Comparison of ENCODE assay signal across 24 cellular contexts in the genomic region with DNA sequence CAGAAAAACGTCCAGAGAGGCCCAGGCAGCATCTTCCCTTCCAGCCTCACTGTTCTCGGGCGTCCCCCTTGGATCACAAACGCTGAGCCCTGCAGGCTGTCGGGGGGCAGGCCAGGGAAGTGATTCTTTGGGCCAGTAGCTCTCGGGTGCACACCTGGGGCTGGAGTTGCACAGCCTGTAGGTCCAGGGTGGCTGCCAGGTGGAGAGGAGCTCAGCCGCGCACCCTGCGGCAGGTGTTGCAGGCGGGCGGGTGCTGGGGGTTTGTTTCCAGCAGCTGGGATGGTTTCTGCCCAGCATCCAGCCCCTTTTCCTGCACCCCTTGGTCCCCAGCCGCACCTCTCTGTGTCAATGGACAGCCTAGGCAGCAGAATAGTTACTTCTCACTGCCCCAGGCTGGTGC. TPM values are rescaled to one million over a fixed set of nuclear protein-coding genes. Genes with fewer than 3 reads are reported as not detected.
DNase-seq lines count a peak whose midpoint lies in the region; ATAC-seq, FAIRE-seq and TF ChIP-seq lines count a peak whose summit lies in the region.
"Had no signal": no experiment of that assay in that cellular context is flagged by ENCODE, and none has a peak within 500 bp of the region (broad histone marks: within the 10 kb centered on the region; RNA-seq: fewer than 3 reads in every experiment).

No MANE protein-coding gene starts in this region.

- CTCF ChIA-PET in H1 (lab: Charles Lee; ENCODE audit: partially characterized antibody): interaction anchor here (1.1 kb wide), 2 partner anchors 12 to 23 kb away, joined by 3 read pairs; no protein-coding TSS in a partner anchor

- no peak for TF ChIP-seq CTCF in H1 (IDR thresholded peaks at IDR 0.05; ENCODE audit: control extremely low read depth in 1 of 3, insufficient read depth in 1 of 3, low read depth in 1 of 3, low read length in 3 of 3)
- TF ChIP-seq CTCF in tibial artery (IDR thresholded peaks at IDR 0.05): no peak

- no peak overlapping the region for H3K14ac ChIP-seq in H1 (ENCODE audit: insufficient read length)

- peak overlapping the region; percentile 79; the same call in 1 of the 2 replicates for H4K8ac ChIP-seq in H1 (ENCODE audit: extremely low read depth, insufficient read depth, low read length)

- DNase-seq in DMS79 (lab: John Stamatoyannopoulos, UW) (peak; percentile 19), DMS79 treated with DMSO at 0.1 percent for 48 hours (lab: John Stamatoyannopoulos, UW) (peak; percentile 57), H1 (ENCODE audit: low read depth in 1 of 2, low spot score in 2 of 2) (no peak), tibial artery (no peak), HAP-1 (ENCODE audit: low spot score in 2 of 2) (no peak)
- DNase-seq: ACHN; BE2C; C1 segment of cervical spinal cord; CD4-positive, CD25-positive, alpha-beta regulatory T cell; CD8-positive, alpha-beta memory T cell; COR-L47; DMS 273 treated with DMSO at 0.1 percent for 48 hours; DMS53; GDM1; GM23248; HFFc6 had no signal

- no peaks in the 10 kb centered on the region for H3K23me2 ChIP-seq in H1 (ENCODE audit: low read depth, low read length)

- TF ChIP-seq POLR2A in H1 (IDR thresholded peaks at IDR 0.05; ENCODE audit: control extremely low read depth in 1 of 2, low read depth in 2 of 2, low read length in 2 of 2): no peak

- H2AFZ ChIP-seq in H1 (ENCODE audit: low read length): no peak overlapping the region
- H2AFZ ChIP-seq: GM23248 had no signal

- no peaks in the 10 kb centered on the region for H4K20me1 ChIP-seq in H1 (replicated peaks in 1 of 2; ENCODE audit: control insufficient read depth in 1 of 2, insufficient read depth in 2 of 2, low read length in 2 of 2)

- no peak overlapping the region for H3K56ac ChIP-seq in H1 (replicated peaks; ENCODE audit: insufficient read length, low read depth, low read length)

- H3K27ac ChIP-seq in H1 (ENCODE audit: low read depth, low read length) (no peak overlapping the region), tibial artery (peak overlapping the region; percentile 48 to 56)
- H3K27ac ChIP-seq: GM23248, HL-60 had no signal

- no peak overlapping the region for H2BK12ac ChIP-seq in H1 (ENCODE audit: low read depth, low read length)

- no peak overlapping the region for H2BK15ac ChIP-seq in H1 (ENCODE audit: low read length)

- H3K4me3 ChIP-seq in H1 (ENCODE audit: extremely low read depth in 1 of 4, insufficient read depth in 2 of 4, low read depth in 3 of 4, low read length in 4 of 4) (no peak overlapping the region), tibial artery (no peak overlapping the region), HAP-1 (no peak overlapping the region)
- H3K4me3 ChIP-seq: GM23248 had no signal

- 85% methylated on average over 10 of the region's 12 CpGs; no CpG with 5 or more reads in 1 of the 2 experiments for WGBS in H1 (ENCODE audit: extremely low coverage in 1 of 2, insufficient coverage in 1 of 2, insufficient read length in 1 of 2, insufficient replicate concordance in 2 of 2, low coverage in 1 of 2, low lambda C conversion rate in 2 of 2, missing lambda C conversion rate in 1 of 2), 2 experiments

- POLR2A ChIA-PET in H1 (lab: Charles Lee; ENCODE audit: partially characterized antibody): no interaction called here

- no peak overlapping the region for H3K23ac ChIP-seq in H1 (ENCODE audit: insufficient read length)

- no peaks in the 10 kb centered on the region for H3K36me3 ChIP-seq in H1 (ENCODE audit: control insufficient read depth in 2 of 4, insufficient read depth in 4 of 4, low read length in 3 of 4)
- no peaks in the 10 kb centered on the region for H3K36me3 ChIP-seq in tibial artery
- no peaks in the 10 kb centered on the region for H3K36me3 ChIP-seq in HAP-1 (replicated peaks)
- H3K36me3 ChIP-seq: BE2C had no signal

- H4K91ac ChIP-seq in H1 (replicated peaks; ENCODE audit: insufficient read length, low read length): no peak overlapping the region

- intact Hi-C loops in tibial artery (cut with DNase I; ENCODE audit: low total_unique reads): no loop called here

- H2BK120ac ChIP-seq in H1 (replicated peaks; ENCODE audit: low read depth, low read length): no peak overlapping the region

- H3K4me1 ChIP-seq in H1 (replicated peaks in 1 of 4; ENCODE audit: control insufficient read depth in 3 of 4, insufficient read depth in 4 of 4, low read length in 3 of 4): no peaks in the 10 kb centered on the region; a peak in 1 of 7 replicates
- H3K4me1 ChIP-seq in tibial artery: peaks cover 0 to 99% (median 55%) of the 10 kb centered on the region in 4 donors
- no peaks in the 10 kb centered on the region for H3K4me1 ChIP-seq in HAP-1
- H3K4me1 ChIP-seq: BE2C had no signal

- FAIRE-seq in H1 (lab: Jason Lieb, UNC): no peak
- FAIRE-seq: A204.1, GM12892, GM18507, H54 had no signal

- H3K9me3 ChIP-seq in H1 (ENCODE audit: insufficient read depth in 2 of 2, low read depth in 1 of 2, low read length in 1 of 2) (no peaks in the 10 kb centered on the region), tibial artery (no peaks in the 10 kb centered on the region), HAP-1 (no peaks in the 10 kb centered on the region)
- H3K9me3 ChIP-seq: BE2C had no signal

- H2BK20ac ChIP-seq in H1 (ENCODE audit: low read length): no peak overlapping the region

- no peak overlapping the region for H3K4me2 ChIP-seq in H1 (ENCODE audit: insufficient read depth in 1 of 2, low read depth in 2 of 2, low read length in 2 of 2)

- H3K79me1 ChIP-seq in H1 (ENCODE audit: low read depth, low read length): no peaks in the 10 kb centered on the region

- H3K9ac ChIP-seq in H1 (replicated peaks in 1 of 4; ENCODE audit: extremely low read depth in 1 of 4, low read depth in 3 of 4, low read length in 3 of 4): no peak overlapping the region
- H3K9ac ChIP-seq: GM23248 had no signal

- no peak overlapping the region for H4K5ac ChIP-seq in H1 (ENCODE audit: insufficient read length, low read depth, low read length)

- no peak for ATAC-seq in SK-N-SH treated with all-trans-retinoic acid at 6 μM for 48 hours
- ATAC-seq: HCT116 had no signal

- in situ Hi-C loops in HAP-1 (cut with MboI; ENCODE audit: low sequenced_read_pairs): no loop called here

- no peaks in the 10 kb centered on the region for H3K79me2 ChIP-seq in H1 (ENCODE audit: control insufficient read depth in 1 of 2, insufficient read depth in 2 of 2, low read length in 2 of 2)

- H3K27me3 ChIP-seq in H1 (replicated peaks in 1 of 4; ENCODE audit: control insufficient read depth in 3 of 4, extremely low read depth in 1 of 4, insufficient read depth in 3 of 4, low read length in 3 of 4) (no peaks in the 10 kb centered on the region; a peak in 1 of 7 replicates), tibial artery (no peaks in the 10 kb centered on the region), HAP-1 (ENCODE audit: low read depth) (no peaks in the 10 kb centered on the region)

- no peak overlapping the region for H2BK5ac ChIP-seq in H1 (ENCODE audit: low read depth, low read length)

- H2AK5ac ChIP-seq in H1 (ENCODE audit: low read depth, low read length): no peak overlapping the region

- no peak for TF ChIP-seq RAD21 in H1 (IDR thresholded peaks at IDR 0.05 in 1 of 2, conservative IDR thresholded peaks at IDR 0.05 in 1 of 2; ENCODE audit: low read depth in 2 of 2, low read length in 2 of 2)

- no peak for TF ChIP-seq EP300 in H1 (IDR thresholded peaks at IDR 0.05; ENCODE audit: borderline replicate concordance in 1 of 2, low read depth in 2 of 2, low read length in 2 of 2)

- no peak overlapping the region for H3K18ac ChIP-seq in H1 (ENCODE audit: extremely low read depth, low read length)

- H3K4ac ChIP-seq in H1 (replicated peaks; ENCODE audit: insufficient read length, low read depth, low read length): no peak overlapping the region

TF ChIP-seq in H1, 55 proteins besides CTCF, POLR2A, EP300 and RAD21 (continues in another document):
- TF ChIP-seq TEAD4 (IDR thresholded peaks at IDR 0.05; ENCODE audit: low read depth, low read length): no peak
- TF ChIP-seq BACH1 (IDR thresholded peaks at IDR 0.05; ENCODE audit: low read length): no peak
- TF ChIP-seq SP2 (IDR thresholded peaks at IDR 0.05; ENCODE audit: low read length): no peak

TF ChIP-seq in SK-N-SH treated with all-trans-retinoic acid at 6 μM for 48 hours, 23 proteins besides CTCF, POLR2A, EP300 and RAD21 (continues in another document):
- TF ChIP-seq, protein P1, sequence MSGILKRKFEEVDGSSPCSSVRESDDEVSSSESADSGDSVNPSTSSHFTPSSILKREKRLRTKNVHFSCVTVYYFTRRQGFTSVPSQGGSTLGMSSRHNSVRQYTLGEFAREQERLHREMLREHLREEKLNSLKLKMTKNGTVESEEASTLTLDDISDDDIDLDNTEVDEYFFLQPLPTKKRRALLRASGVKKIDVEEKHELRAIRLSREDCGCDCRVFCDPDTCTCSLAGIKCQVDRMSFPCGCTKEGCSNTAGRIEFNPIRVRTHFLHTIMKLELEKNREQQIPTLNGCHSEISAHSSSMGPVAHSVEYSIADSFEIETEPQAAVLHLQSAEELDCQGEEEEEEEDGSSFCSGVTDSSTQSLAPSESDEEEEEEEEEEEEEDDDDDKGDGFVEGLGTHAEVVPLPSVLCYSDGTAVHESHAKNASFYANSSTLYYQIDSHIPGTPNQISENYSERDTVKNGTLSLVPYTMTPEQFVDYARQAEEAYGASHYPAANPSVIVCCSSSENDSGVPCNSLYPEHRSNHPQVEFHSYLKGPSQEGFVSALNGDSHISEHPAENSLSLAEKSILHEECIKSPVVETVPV (CRISPR knock-in tag; IDR thresholded peaks at IDR 0.05): no peak
- no peak for TF ChIP-seq OSR1 (CRISPR knock-in tag; IDR thresholded peaks at IDR 0.05)
- TF ChIP-seq TCF4 (CRISPR knock-in tag; IDR thresholded peaks at IDR 0.05; ENCODE audit: borderline replicate concordance): no peak
- no peak for TF ChIP-seq ESRRG (CRISPR knock-in tag; IDR thresholded peaks at IDR 0.05)

RNA-seq across cellular contexts. Expression of gene PRDM16, which starts 15.7 kb away (rescaled TPM):
- total RNA-seq in H1 (2021; fragmentation: NEBNext Ultra II Directional; extraction: Animal tissue kit (Norgen Biotek cat#: 25700)): 0.43 and 0.46 TPM in 2 replicates
- polyA plus RNA-seq in H1 (2011; rRNA removed): 0.38 and 0.39 TPM in 2 replicates
- 0.54 TPM for polyA plus RNA-seq in H1 (2011; cell fraction: cytosol; rRNA removed)
- polyA plus RNA-seq in H1 (2011; cell fraction: nucleus; rRNA removed): 1.1 TPM
- polyA plus RNA-seq in H1 (2012, experiment 1 of 2): 0.25 to 0.69 TPM (median 0.53 TPM) in 4 replicates
- polyA plus RNA-seq in H1 (2012, experiment 2 of 2): 0.14 TPM
- 0.18 TPM for polyA plus RNA-seq in H1 (2013, experiment 1 of 2)
- polyA plus RNA-seq in H1 (2013, experiment 2 of 2): 0.26 TPM
- 0.13 and 0.24 TPM in 2 replicates for polyA minus RNA-seq in H1 (2011; rRNA and poly(A)+ RNA removed)
- 0.15 TPM for polyA minus RNA-seq in H1 (2011; cell fraction: cytosol; rRNA and poly(A)+ RNA removed)
- polyA minus RNA-seq in H1 (2011; cell fraction: nucleus; rRNA and poly(A)+ RNA removed): 1.2 TPM
- total RNA-seq: CD8-positive, alpha-beta memory T cell; GM23248; HFFc6; HT1080 had no signal
- polyA plus RNA-seq: CD4-positive, CD25-positive, alpha-beta regulatory T cell; CD8-positive, alpha-beta memory T cell had no signal

Comparison
In these comparisons a context has a peak if more than half of its experiments do, and no peak if none do; other contexts are left out.
1. DNase-seq: peak in DMS79 (single experiment) and DMS79 treated with DMSO at 0.1 percent for 48 hours (single experiment); none in H1 (0 of 2), tibial artery (0 of 2) and HAP-1 (0 of 2).